ENCODE assay signal across 1 cellular context in genomic region chr21:38126677-38127271, GRCh38.
TF ChIP-seq lines count a peak whose summit lies in the region.

No MANE protein-coding gene starts in this region.

TF ChIP-seq in K562, 482 proteins besides CTCF, POLR2A, EP300 and RAD21 (continued from another document):
- TF ChIP-seq, protein P1, sequence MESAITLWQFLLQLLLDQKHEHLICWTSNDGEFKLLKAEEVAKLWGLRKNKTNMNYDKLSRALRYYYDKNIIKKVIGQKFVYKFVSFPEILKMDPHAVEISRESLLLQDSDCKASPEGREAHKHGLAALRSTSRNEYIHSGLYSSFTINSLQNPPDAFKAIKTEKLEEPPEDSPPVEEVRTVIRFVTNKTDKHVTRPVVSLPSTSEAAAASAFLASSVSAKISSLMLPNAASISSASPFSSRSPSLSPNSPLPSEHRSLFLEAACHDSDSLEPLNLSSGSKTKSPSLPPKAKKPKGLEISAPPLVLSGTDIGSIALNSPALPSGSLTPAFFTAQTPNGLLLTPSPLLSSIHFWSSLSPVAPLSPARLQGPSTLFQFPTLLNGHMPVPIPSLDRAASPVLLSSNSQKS (CRISPR knock-in tag; IDR thresholded peaks at IDR 0.05): no peak
- TF ChIP-seq SOX6 (IDR thresholded peaks at IDR 0.05): peak; percentile 48; the same call in 1 of the 2 replicates
- TF ChIP-seq ATF7 (IDR thresholded peaks at IDR 0.05): 0 out of 2 replicates have a peak, but pooled peaks have one; percentile 16
- TF ChIP-seq ZKSCAN1 (IDR thresholded peaks at IDR 0.05; ENCODE audit: low read depth, low read length): no peak
- TF ChIP-seq, protein P2, sequence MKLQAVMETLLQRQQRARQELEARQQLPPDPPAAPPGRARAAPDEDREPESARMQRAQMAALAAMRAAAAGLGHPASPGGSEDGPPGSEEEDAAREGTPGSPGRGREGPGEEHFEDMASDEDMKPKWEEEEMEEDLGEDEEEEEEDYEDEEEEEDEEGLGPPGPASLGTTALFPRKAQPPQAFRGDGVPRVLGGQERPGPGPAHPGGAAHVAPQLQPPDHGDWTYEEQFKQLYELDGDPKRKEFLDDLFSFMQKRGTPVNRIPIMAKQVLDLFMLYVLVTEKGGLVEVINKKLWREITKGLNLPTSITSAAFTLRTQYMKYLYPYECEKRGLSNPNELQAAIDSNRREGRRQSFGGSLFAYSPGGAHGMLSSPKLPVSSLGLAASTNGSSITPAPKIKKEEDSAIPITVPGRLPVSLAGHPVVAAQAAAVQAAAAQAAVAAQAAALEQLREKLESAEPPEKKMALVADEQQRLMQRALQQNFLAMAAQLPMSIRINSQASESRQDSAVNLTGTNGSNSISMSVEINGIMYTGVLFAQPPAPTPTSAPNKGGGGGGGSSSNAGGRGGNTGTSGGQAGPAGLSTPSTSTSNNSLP (IDR thresholded peaks at IDR 0.05; ENCODE audit: borderline replicate concordance, low read depth, low read length): 0 out of 2 replicates have a peak, but pooled peaks have one; percentile 5
- TF ChIP-seq SMARCA4 (IDR thresholded peaks at IDR 0.05): 0 out of 2 replicates have a peak, but pooled peaks have one; percentile 29
- TF ChIP-seq BHLHE40 (IDR thresholded peaks at IDR 0.05; ENCODE audit: low read length): peak; percentile 41; the same call in 1 of the 2 replicates
- no peak for TF ChIP-seq ZNF395 (CRISPR knock-in tag; IDR thresholded peaks at IDR 0.05)
- TF ChIP-seq CBX3 (IDR thresholded peaks at IDR 0.05; ENCODE audit: borderline replicate concordance in 1 of 2, low read length in 2 of 2): no peak
- peak; percentile 44; the same call in 1 of the 2 replicates for TF ChIP-seq JUND (IDR thresholded peaks at IDR 0.05; ENCODE audit: borderline replicate concordance, low read depth, low read length)
- no peak for TF ChIP-seq JUND (tag; IDR thresholded peaks at IDR 0.05; ENCODE audit: borderline replicate concordance, low read depth, low read length)
- TF ChIP-seq E4F1 (CRISPR knock-in tag; IDR thresholded peaks at IDR 0.05; ENCODE audit: borderline replicate concordance): no peak
- TF ChIP-seq, protein P3, sequence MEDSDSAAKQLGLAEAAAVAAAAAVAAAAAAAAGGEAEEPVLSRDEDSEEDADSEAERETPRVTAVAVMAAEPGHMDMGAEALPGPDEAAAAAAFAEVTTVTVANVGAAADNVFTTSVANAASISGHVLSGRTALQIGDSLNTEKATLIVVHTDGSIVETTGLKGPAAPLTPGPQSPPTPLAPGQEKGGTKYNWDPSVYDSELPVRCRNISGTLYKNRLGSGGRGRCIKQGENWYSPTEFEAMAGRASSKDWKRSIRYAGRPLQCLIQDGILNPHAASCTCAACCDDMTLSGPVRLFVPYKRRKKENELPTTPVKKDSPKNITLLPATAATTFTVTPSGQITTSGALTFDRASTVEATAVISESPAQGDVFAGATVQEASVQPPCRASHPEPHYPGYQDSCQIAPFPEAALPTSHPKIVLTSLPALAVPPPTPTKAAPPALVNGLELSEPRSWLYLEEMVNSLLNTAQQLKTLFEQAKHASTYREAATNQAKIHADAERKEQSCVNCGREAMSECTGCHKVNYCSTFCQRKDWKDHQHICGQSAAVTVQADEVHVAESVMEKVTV (CRISPR knock-in tag; IDR thresholded peaks at IDR 0.05): peak; percentile 48; the same call in 1 of the 2 replicates
- TF ChIP-seq MCM7 (IDR thresholded peaks at IDR 0.05): no peak
- TF ChIP-seq SMC3 (conservative IDR thresholded peaks at IDR 0.05; ENCODE audit: insufficient read depth, low read depth, low read length): peak; percentile 92
- peak; percentile 59 for TF ChIP-seq CTBP1 (IDR thresholded peaks at IDR 0.05; ENCODE audit: borderline replicate concordance)
- TF ChIP-seq POLR2AphosphoS2 (IDR thresholded peaks at IDR 0.05; ENCODE audit: low read length): no peak
- TF ChIP-seq, protein P4, sequence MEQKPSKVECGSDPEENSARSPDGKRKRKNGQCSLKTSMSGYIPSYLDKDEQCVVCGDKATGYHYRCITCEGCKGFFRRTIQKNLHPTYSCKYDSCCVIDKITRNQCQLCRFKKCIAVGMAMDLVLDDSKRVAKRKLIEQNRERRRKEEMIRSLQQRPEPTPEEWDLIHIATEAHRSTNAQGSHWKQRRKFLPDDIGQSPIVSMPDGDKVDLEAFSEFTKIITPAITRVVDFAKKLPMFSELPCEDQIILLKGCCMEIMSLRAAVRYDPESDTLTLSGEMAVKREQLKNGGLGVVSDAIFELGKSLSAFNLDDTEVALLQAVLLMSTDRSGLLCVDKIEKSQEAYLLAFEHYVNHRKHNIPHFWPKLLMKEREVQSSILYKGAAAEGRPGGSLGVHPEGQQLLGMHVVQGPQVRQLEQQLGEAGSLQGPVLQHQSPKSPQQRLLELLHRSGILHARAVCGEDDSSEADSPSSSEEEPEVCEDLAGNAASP (IDR thresholded peaks at IDR 0.05): no peak
- no peak for TF ChIP-seq ZFP1 (CRISPR knock-in tag; IDR thresholded peaks at IDR 0.05)
- TF ChIP-seq XRCC5 (IDR thresholded peaks at IDR 0.05; ENCODE audit: low read depth, low read length): 0 out of 2 replicates have a peak, but pooled peaks have one; percentile 65
- TF ChIP-seq ILK (tag; IDR thresholded peaks at IDR 0.05; ENCODE audit: borderline replicate concordance, low read depth): no peak
- TF ChIP-seq ZNF263 (CRISPR knock-in tag; IDR thresholded peaks at IDR 0.05; ENCODE audit: borderline replicate concordance): 0 out of 2 replicates have a peak, but pooled peaks have one; percentile 21
- peak; percentile 42; the same call in 1 of the 2 replicates for TF ChIP-seq NFE2 (IDR thresholded peaks at IDR 0.05; ENCODE audit: low read depth)
- TF ChIP-seq, protein P5, sequence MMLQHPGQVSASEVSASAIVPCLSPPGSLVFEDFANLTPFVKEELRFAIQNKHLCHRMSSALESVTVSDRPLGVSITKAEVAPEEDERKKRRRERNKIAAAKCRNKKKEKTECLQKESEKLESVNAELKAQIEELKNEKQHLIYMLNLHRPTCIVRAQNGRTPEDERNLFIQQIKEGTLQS (IDR thresholded peaks at IDR 0.05): peak; percentile 10; the same call in 1 of the 2 replicates
- TF ChIP-seq, protein P5 (CRISPR knock-in tag; conservative IDR thresholded peaks at IDR 0.05): no peak
